ENCODE assay signal across 9 cellular contexts in the genomic region with DNA sequence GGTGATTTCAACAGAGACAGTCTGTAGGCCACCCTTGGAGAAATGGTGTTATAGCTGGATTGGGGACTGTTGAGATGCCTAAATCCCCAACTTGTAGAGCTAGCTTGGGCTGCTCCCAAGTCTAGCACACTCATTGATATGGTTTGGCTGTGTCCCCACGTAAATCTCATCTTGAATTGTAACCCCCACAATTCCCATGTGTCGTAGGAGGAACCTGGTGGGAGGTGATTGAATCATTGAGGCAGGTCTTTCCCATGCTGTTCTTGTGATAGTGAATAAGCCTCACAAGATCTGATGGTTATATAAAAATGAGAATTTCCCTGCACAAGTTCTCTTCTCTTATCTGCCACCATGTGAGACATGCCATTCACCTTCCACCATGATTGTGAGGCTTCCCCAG.
"Had no signal": no experiment of that assay in that cellular context is flagged by ENCODE, and none has a peak within 500 bp of the region (broad histone marks: within the 10 kb centered on the region; RNA-seq: fewer than 3 reads in every experiment).

No MANE protein-coding gene starts in this region.

- H3K4me3 ChIP-seq: GM23248, GM23338, HAP-1 had no signal

- ATAC-seq: GM23338, HCT116 had no signal

- H3K9me3 ChIP-seq: HAP-1 had no signal

- H3K36me3 ChIP-seq: HAP-1 had no signal

- DNase-seq: GM23248, GOT3, H7, H9, HCEC 1CT, HFFc6 had no signal

- H3K4me1 ChIP-seq: HAP-1 had no signal

- H3K27ac ChIP-seq: GM23248 had no signal
